In genomic region chr17:68593331-68593710, GRCh38 we compare ENCODE assay signal across 28 cellular contexts. TPM values are rescaled to one million over a fixed set of nuclear protein-coding genes. Genes with fewer than 3 reads are reported as not detected.
DNase-seq lines count a peak whose midpoint lies in the region; ATAC-seq and TF ChIP-seq lines count a peak whose summit lies in the region.
"Had no signal": no experiment of that assay in that cellular context is flagged by ENCODE, and none has a peak within 500 bp of the region (broad histone marks: within the 10 kb centered on the region; RNA-seq: fewer than 3 reads in every experiment).

No MANE protein-coding gene starts in this region.

- DNase-seq in NCI-H1417 (lab: John Stamatoyannopoulos, UW) = peak in 2 of 3 experiments; percentile 44 to 58
- no peak for DNase-seq in NCI-H1417 treated with DMSO at 0.1 percent for 48 hours (lab: John Stamatoyannopoulos, UW)
- peak; percentile 67 for DNase-seq in NCI-H345 treated with DMSO at 0.1 percent for 48 hours (lab: John Stamatoyannopoulos, UW; ENCODE audit: unreplicated experiment)
- no peak for DNase-seq in uterus
- DNase-seq: activated CD4-positive, alpha-beta T cell treated with anti-CD3 and anti-CD28 coated beads for 4 hours; activated effector memory CD4-positive, alpha-beta T cell treated with Interleukin-2 at 50 U/mL for 16 hours; AML-193; anterior cingulate cortex; CD4-positive, alpha-beta T cell; colonic mucosa; effector CD8-positive, alpha-beta T cell; foreskin melanocyte; Karpas-422; naive thymus-derived CD4-positive, alpha-beta T cell; NCI-H187; NK-92 treated with Interleukin-12 subunit alpha and Interleukin-12 subunit beta, amount 100 ng/mL, for 24 hours; right lobe of liver; SHP77; stomach; transverse colon had no signal

- H3K4me1 ChIP-seq in gastroesophageal sphincter = peaks cover 0 to 16% (median 0%) of the 10 kb centered on the region in 3 donors
- H3K4me1 ChIP-seq in uterus = peaks cover 27 to 29% of the 10 kb centered on the region in 2 donors
- H3K4me1 ChIP-seq: colonic mucosa, transverse colon had no signal

- peaks cover 0 to 8% (median 0%) of the 10 kb centered on the region in 3 donors for H3K9me3 ChIP-seq in gastroesophageal sphincter
- no peaks in the 10 kb centered on the region for H3K9me3 ChIP-seq in uterus
- H3K9me3 ChIP-seq: colonic mucosa, right lobe of liver had no signal

- peaks cover 22% of the 10 kb centered on the region for H3K27me3 ChIP-seq in gastroesophageal sphincter
- no peaks in the 10 kb centered on the region for H3K27me3 ChIP-seq in uterus
- H3K27me3 ChIP-seq: colonic mucosa, right lobe of liver, stomach had no signal

- peak; percentile 28 for ATAC-seq in gastroesophageal sphincter
- no peak for ATAC-seq in HG02610 (IDR thresholded peaks at IDR 0.05; ENCODE audit: unreplicated experiment)
- no peak for ATAC-seq in GM21528 (IDR thresholded peaks at IDR 0.05; ENCODE audit: low FRiP score, unreplicated experiment)
- no peak for ATAC-seq in esophagus mucosa
- ATAC-seq: GM23338; naive thymus-derived CD4-positive, alpha-beta T cell; right lobe of liver had no signal

- intact Hi-C loops in uterus (cut with DNase I; ENCODE audit: low total_unique reads) = no loop called here

- TF ChIP-seq EP300 in gastroesophageal sphincter (IDR thresholded peaks at IDR 0.05) = no peak

- H3K27ac ChIP-seq in gastroesophageal sphincter (no peak overlapping the region), uterus (peak overlapping the region; percentile 80 to 91)
- H3K27ac ChIP-seq: colonic mucosa, epithelial cell of prostate, right lobe of liver, transverse colon, VCaP had no signal

- H3K4me3 ChIP-seq in gastroesophageal sphincter = no peak overlapping the region
- H3K4me3 ChIP-seq in uterus = no peak overlapping the region
- H3K4me3 ChIP-seq: colonic mucosa, GM23338, right lobe of liver, stomach, transverse colon had no signal

- H3K36me3 ChIP-seq in gastroesophageal sphincter (no peaks in the 10 kb centered on the region), uterus (no peaks in the 10 kb centered on the region)
- H3K36me3 ChIP-seq: colonic mucosa, right lobe of liver, stomach, transverse colon had no signal

- TF ChIP-seq POLR2A in gastroesophageal sphincter (IDR thresholded peaks at IDR 0.05) (no peak), uterus (IDR thresholded peaks at IDR 0.05) (no peak)

- TF ChIP-seq CTCF in gastroesophageal sphincter (IDR thresholded peaks at IDR 0.05) = no peak
- TF ChIP-seq CTCF in uterus (IDR thresholded peaks at IDR 0.05) = no peak

RNA-seq across cellular contexts. Expression of gene FAM20A, which starts 7.8 kb away (rescaled TPM):
- total RNA-seq in gastroesophageal sphincter (10 to 100 TPM in 1 of 4 donors, 1 to 10 TPM in 3; 1.4 to 13.7 (median 2.9) TPM), uterus (10 to 100 TPM in 2 of 4 donors, 1 to 10 TPM in 1, under 1 TPM in 1; under 0.01 to 40.3 (median 14.0) TPM), esophagus mucosa (13.6 TPM)
- total RNA-seq: A172; CD4-positive, alpha-beta T cell had no signal

Comparison
In these comparisons a context has a peak if more than half of its experiments do, and no peak if none do; other contexts are left out.
1. DNase-seq: peak in NCI-H1417 (2 of 3) and NCI-H345 treated with DMSO at 0.1 percent for 48 hours (single experiment); none in NCI-H1417 treated with DMSO at 0.1 percent for 48 hours (single experiment) and uterus (0 of 2).
2. H3K27ac ChIP-seq: peak in uterus (2 of 2); none in gastroesophageal sphincter (0 of 4).